ENCODE assay signal across 8 cellular contexts in the genomic region with DNA sequence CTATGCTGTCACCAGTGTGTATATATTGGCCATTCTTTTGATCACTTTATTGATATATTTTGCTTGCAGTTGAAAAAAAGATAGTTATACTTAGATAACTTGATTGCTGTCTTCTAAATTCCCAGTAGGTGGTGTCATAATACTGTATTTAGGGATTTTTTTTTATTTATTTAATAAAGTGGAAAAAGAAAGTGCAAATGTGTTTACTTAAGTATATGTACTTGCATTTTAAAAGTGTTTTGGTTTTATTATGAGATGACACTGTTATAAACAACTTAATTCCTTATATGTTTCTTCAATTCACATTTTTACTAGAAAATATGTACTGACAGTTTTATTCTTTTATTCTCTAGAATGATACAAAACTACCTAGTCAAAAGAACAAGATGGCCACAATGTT.
DNase-seq lines count a peak whose midpoint lies in the region; ATAC-seq and TF ChIP-seq lines count a peak whose summit lies in the region.

No MANE protein-coding gene starts in this region.

- H3F3A ChIP-seq in PC-9 (ENCODE audit: insufficient read depth, low read depth), result 0 out of 2 replicates have a peak, but pooled peaks cover 3% of the 10 kb centered on the region

- H3K9me3 ChIP-seq in PC-9 (ENCODE audit: insufficient read depth, low read depth) (peaks cover 22% of the 10 kb centered on the region; the same call in 1 of the 2 replicates), tibial nerve (peaks cover 0 to 10% (median 2%) of the 10 kb centered on the region in 4 donors)
- H3K9me3 ChIP-seq in CD4-positive, alpha-beta memory T cell (ENCODE audit: control insufficient read depth in 1 of 2, low read length in 2 of 2), result no peaks in the 10 kb centered on the region

- H3K27me3 Mint-ChIP-seq in CD4-positive, alpha-beta memory T cell, result peaks cover 0 to 4% of the 10 kb centered on the region in 2 donors

- no peak for TF ChIP-seq POLR2A in tibial nerve (IDR thresholded peaks at IDR 0.05)

- peak; percentile 3 for DNase-seq in SIG-M5 treated with dmso at 0.1 percent for 504 hours (lab: John Stamatoyannopoulos, UW; ENCODE audit: unreplicated experiment)
- DNase-seq in SIG-M5 (lab: John Stamatoyannopoulos, UW), result no peak
- DNase-seq in PC-9, result no peak
- DNase-seq in fibroblast of pulmonary artery (ENCODE audit: low read depth), result peak; percentile 51
- no peak for DNase-seq in tibial nerve (ENCODE audit: low spot score in 2 of 2)
- DNase-seq in CD4-positive, alpha-beta memory T cell, result no peak
- no peak for DNase-seq in activated gamma-delta T cell (lab: John Stamatoyannopoulos, UW)

- no peak overlapping the region for H3K4me2 ChIP-seq in PC-9

- no peak for ATAC-seq in HG03139 (IDR thresholded peaks at IDR 0.05; ENCODE audit: unreplicated experiment)

- BruUV-seq in PC-9 (replicated peaks; lab: Mats Ljungman, UMichigan), result no TSS peak

- H3K79me2 ChIP-seq in PC-9 (ENCODE audit: low read depth), result no peaks in the 10 kb centered on the region

- no peak overlapping the region for H3K27ac Mint-ChIP-seq in CD4-positive, alpha-beta memory T cell

- no peaks in the 10 kb centered on the region for H3K9me2 ChIP-seq in PC-9 (ENCODE audit: insufficient read depth)

- TF ChIP-seq CTCF in PC-9 (conservative IDR thresholded peaks at IDR 0.05) (peak; percentile 64), fibroblast of pulmonary artery (IDR thresholded peaks at IDR 0.05; ENCODE audit: low read length, missing control alignments) (peak; percentile 36), tibial nerve (IDR thresholded peaks at IDR 0.05) (peak in 4 of 5 experiments; percentile 19 to 45 (median 37))

- CTCF ChIA-PET in PC-9 (lab: Charles Lee), result no interaction called here
- CTCF ChIA-PET in CD4-positive, alpha-beta memory T cell (lab: Charles Lee; ENCODE audit: partially characterized antibody), result no interaction called here

- TF ChIP-seq EP300 in tibial nerve (IDR thresholded peaks at IDR 0.05), result no peak

- H3K4me3 ChIP-seq in PC-9, result no peak overlapping the region
- no peak overlapping the region for H3K4me3 ChIP-seq in fibroblast of pulmonary artery (replicated peaks; ENCODE audit: low read depth, low read length)
- no peak overlapping the region for H3K4me3 ChIP-seq in tibial nerve
- H3K4me3 ChIP-seq in CD4-positive, alpha-beta memory T cell (ENCODE audit: low read length in 2 of 2), result no peak overlapping the region

- H3K36me3 Mint-ChIP-seq in CD4-positive, alpha-beta memory T cell, result peaks cover 0 to 3% of the 10 kb centered on the region in 2 donors

- H3K27ac ChIP-seq in PC-9, result no peak overlapping the region
- H3K27ac ChIP-seq in tibial nerve, result no peak overlapping the region
- H3K27ac ChIP-seq in CD4-positive, alpha-beta memory T cell (ENCODE audit: low read depth, low read length), result no peak overlapping the region

- H3K27me3 ChIP-seq in PC-9 (ENCODE audit: insufficient read depth, low read depth) (no peaks in the 10 kb centered on the region), tibial nerve (no peaks in the 10 kb centered on the region)
- H3K27me3 ChIP-seq in CD4-positive, alpha-beta memory T cell (ENCODE audit: insufficient read depth, low read length), result no peaks in the 10 kb centered on the region

- no peaks in the 10 kb centered on the region for H4K20me1 ChIP-seq in PC-9 (ENCODE audit: insufficient read depth)

- POLR2A ChIA-PET in PC-9 (lab: Charles Lee; ENCODE audit: unreplicated experiment), result no interaction called here
- POLR2A ChIA-PET in CD4-positive, alpha-beta memory T cell (lab: Charles Lee; ENCODE audit: partially characterized antibody), result no interaction called here

- H3K4me1 ChIP-seq in PC-9 (replicated peaks; ENCODE audit: insufficient read depth), result no peaks in the 10 kb centered on the region
- no peaks in the 10 kb centered on the region for H3K4me1 ChIP-seq in tibial nerve
- no peaks in the 10 kb centered on the region for H3K4me1 ChIP-seq in CD4-positive, alpha-beta memory T cell (ENCODE audit: insufficient read depth, low read length)

- H3K9me3 Mint-ChIP-seq in CD4-positive, alpha-beta memory T cell, result peaks cover 0 to 30% (median 18%) of the 10 kb centered on the region in 8 donors

- H3K36me3 ChIP-seq in PC-9 (ENCODE audit: low read depth) (no peaks in the 10 kb centered on the region), tibial nerve (no peaks in the 10 kb centered on the region)
- H3K36me3 ChIP-seq in CD4-positive, alpha-beta memory T cell (ENCODE audit: insufficient read depth, low read length), result no peaks in the 10 kb centered on the region

- H3K4me3 Mint-ChIP-seq in CD4-positive, alpha-beta memory T cell, result no peak overlapping the region

- peaks cover 0 to 2% (median under 1%) of the 10 kb centered on the region in 4 donors for H3K4me1 Mint-ChIP-seq in CD4-positive, alpha-beta memory T cell

- intact Hi-C loops in PC-9 (cut with micrococcal nuclease; ENCODE audit: unreplicated experiment), result loop anchor here (10.0 kb wide), 1 partner anchor 1370 kb away; no protein-coding TSS in a partner anchor
- intact Hi-C loops in CD4-positive, alpha-beta memory T cell (cut with micrococcal nuclease), result loop anchor here (5.0 kb wide), 1 partner anchor 438 kb away; no protein-coding TSS in a partner anchor

- no peak overlapping the region for H2AFZ ChIP-seq in PC-9

Comparison
In these comparisons a context has a peak if more than half of its experiments do, and no peak if none do; other contexts are left out.
1. DNase-seq: peak in SIG-M5 treated with dmso at 0.1 percent for 504 hours (single experiment) and fibroblast of pulmonary artery (single experiment); none in SIG-M5 (single experiment), PC-9 (0 of 2), tibial nerve (0 of 2), CD4-positive, alpha-beta memory T cell (0 of 5) and activated gamma-delta T cell (single experiment).
2. Peak in every context shown above with its lines, with median percentiles within 50 percentile points of each other: CTCF ChIP-seq.